Comparison of ENCODE assay signal across 25 cellular contexts in the genomic region with DNA sequence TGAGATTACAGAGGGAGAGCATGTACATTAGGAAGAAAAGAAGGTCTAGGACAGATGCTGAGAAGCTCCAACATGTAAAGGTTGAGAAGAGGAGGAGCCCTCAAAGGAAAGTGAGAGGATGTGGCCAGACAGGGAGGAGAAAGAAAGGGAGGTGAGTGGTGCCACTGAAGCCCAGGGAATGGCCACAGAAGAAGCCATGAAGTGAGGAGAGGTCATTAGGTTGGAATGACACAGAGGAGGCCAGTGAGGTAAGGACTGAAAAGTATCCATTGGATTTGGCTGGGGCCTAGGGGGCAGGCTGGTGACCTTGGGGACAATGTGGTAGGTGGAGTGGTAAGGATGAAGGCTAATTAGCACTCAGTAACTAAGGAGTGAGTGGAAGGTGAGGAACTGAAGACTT. TPM values are rescaled to one million over a fixed set of nuclear protein-coding genes. Genes with fewer than 3 reads are reported as not detected.
DNase-seq lines count a peak whose midpoint lies in the region; ATAC-seq, FAIRE-seq and TF ChIP-seq lines count a peak whose summit lies in the region.
"Had no signal": no experiment of that assay in that cellular context is flagged by ENCODE, and none has a peak within 500 bp of the region (broad histone marks: within the 10 kb centered on the region; RNA-seq: fewer than 3 reads in every experiment).

No MANE protein-coding gene starts in this region.

- peak; percentile 67 for DNase-seq in NCI-H82 (lab: John Stamatoyannopoulos, UW)
- DNase-seq in H1 (ENCODE audit: low read depth in 1 of 2, low spot score in 2 of 2): peak in 1 of 2 experiments; percentile 7
- no peak for DNase-seq in mesenchymal stem cell
- no peak for DNase-seq in WERI-Rb-1
- DNase-seq: AML-193; BE2C; C1 segment of cervical spinal cord; CD4-positive, alpha-beta memory T cell; CD4-positive, CD25-positive, alpha-beta regulatory T cell; CD8-positive, alpha-beta memory T cell; COR-L47; DMS 273 treated with DMSO at 0.1 percent for 48 hours; DMS153; DMS53; DMS79; DND-41; EL; GDM1 had no signal

- no peak for TF ChIP-seq RAD21 in H1 (IDR thresholded peaks at IDR 0.05 in 1 of 2, conservative IDR thresholded peaks at IDR 0.05 in 1 of 2; ENCODE audit: low read depth in 2 of 2, low read length in 2 of 2)

- no peak overlapping the region for H2BK120ac ChIP-seq in H1 (replicated peaks; ENCODE audit: low read depth, low read length)
- no peak overlapping the region for H2BK120ac ChIP-seq in mesenchymal stem cell (ENCODE audit: low read depth, low read length)

- H3K79me2 ChIP-seq in H1 (ENCODE audit: control insufficient read depth in 1 of 2, insufficient read depth in 2 of 2, low read length in 2 of 2): no peaks in the 10 kb centered on the region

- H3K14ac ChIP-seq in H1 (ENCODE audit: insufficient read length) (no peak overlapping the region), mesenchymal stem cell (ENCODE audit: low read length in 2 of 2) (peak overlapping the region in 1 of 2 experiments; percentile 41)

- no peak overlapping the region for H4K91ac ChIP-seq in H1 (replicated peaks; ENCODE audit: insufficient read length, low read length)
- no peak overlapping the region for H4K91ac ChIP-seq in mesenchymal stem cell (ENCODE audit: low read length)

- H3K23ac ChIP-seq in H1 (ENCODE audit: insufficient read length) (no peak overlapping the region), mesenchymal stem cell (ENCODE audit: low read length in 2 of 2) (peak overlapping the region in 1 of 2 experiments; percentile 99)

- no peak for ATAC-seq in HG02798 (IDR thresholded peaks at IDR 0.05; ENCODE audit: poor library complexity, unreplicated experiment)
- ATAC-seq: A549, GM12878 had no signal

- H2BK20ac ChIP-seq in H1 (ENCODE audit: low read length): no peak overlapping the region

- peaks cover 0 to 1% of the 10 kb centered on the region in 2 experiments for H4K20me1 ChIP-seq in H1 (replicated peaks in 1 of 2; ENCODE audit: control insufficient read depth in 1 of 2, insufficient read depth in 2 of 2, low read length in 2 of 2)

- H3K18ac ChIP-seq in H1 (ENCODE audit: extremely low read depth, low read length): no peak overlapping the region
- H3K18ac ChIP-seq in mesenchymal stem cell (ENCODE audit: low read depth in 1 of 2, low read length in 2 of 2): peak overlapping the region in 1 of 2 experiments; percentile 21

- H2BK5ac ChIP-seq in H1 (ENCODE audit: low read depth, low read length) (no peak overlapping the region), mesenchymal stem cell (ENCODE audit: low read depth, low read length, poor library complexity, severe bottlenecking) (no peak overlapping the region)

- H3K36me3 ChIP-seq in H1 (ENCODE audit: control insufficient read depth in 2 of 4, insufficient read depth in 4 of 4, low read length in 3 of 4): no peaks in the 10 kb centered on the region
- no peaks in the 10 kb centered on the region for H3K36me3 ChIP-seq in mesenchymal stem cell (ENCODE audit: control insufficient read depth in 1 of 2, insufficient read depth in 2 of 2, low read depth in 1 of 2, low read length in 2 of 2)
- H3K36me3 ChIP-seq in WERI-Rb-1: peaks cover 4% of the 10 kb centered on the region
- H3K36me3 ChIP-seq: BE2C, BLaER1 had no signal

- H2AK5ac ChIP-seq in H1 (ENCODE audit: low read depth, low read length) (no peak overlapping the region), mesenchymal stem cell (ENCODE audit: low read length, severe bottlenecking) (no peak overlapping the region)

- H3K9me3 ChIP-seq in H1 (ENCODE audit: insufficient read depth in 2 of 2, low read depth in 1 of 2, low read length in 1 of 2): no peaks in the 10 kb centered on the region
- no peaks in the 10 kb centered on the region for H3K9me3 ChIP-seq in mesenchymal stem cell (ENCODE audit: control insufficient read depth, low read length)
- no peaks in the 10 kb centered on the region for H3K9me3 ChIP-seq in WERI-Rb-1 (ENCODE audit: severe bottlenecking)
- H3K9me3 ChIP-seq: A549, BE2C, BLaER1 had no signal

- POLR2A ChIA-PET in H1 (lab: Charles Lee; ENCODE audit: partially characterized antibody): interaction anchor here (1.2 to 1.4 kb wide), 2 partner anchors 8 to 40 kb away, joined by 3 read pairs; a partner anchor contains a TSS

- H3K4ac ChIP-seq in H1 (replicated peaks; ENCODE audit: insufficient read length, low read depth, low read length) (no peak overlapping the region), mesenchymal stem cell (ENCODE audit: low read depth in 1 of 2, low read length in 2 of 2) (peak overlapping the region in 1 of 2 experiments; percentile 67)

- H3K27me3 ChIP-seq in H1 (replicated peaks in 1 of 4; ENCODE audit: control insufficient read depth in 3 of 4, extremely low read depth in 1 of 4, insufficient read depth in 3 of 4, low read length in 3 of 4): peaks cover 1 to 34% (median 30%) of the 10 kb centered on the region in 4 experiments
- H3K27me3 ChIP-seq in mesenchymal stem cell (ENCODE audit: control insufficient read depth in 1 of 2, insufficient read depth in 1 of 2, low read length in 2 of 2): peaks cover 31 to 36% of the 10 kb centered on the region in 2 experiments
- H3K27me3 ChIP-seq in WERI-Rb-1 (ENCODE audit: insufficient read depth, low read depth, severe bottlenecking): no peaks in the 10 kb centered on the region

- CTCF ChIA-PET in H1 (lab: Charles Lee; ENCODE audit: partially characterized antibody): interaction anchor here (0.9 to 4.9 kb wide), 7 partner anchors 9 to 296 kb away, joined by 3 to 36 read pairs (median 4); no protein-coding TSS in a partner anchor

- H2BK12ac ChIP-seq in H1 (ENCODE audit: low read depth, low read length) (no peak overlapping the region), mesenchymal stem cell (ENCODE audit: low read length in 2 of 2) (no peak overlapping the region)

- peaks cover 0 to 7% (median 6%) of the 10 kb centered on the region in 4 experiments; a peak in 4 of 7 replicates for H3K4me1 ChIP-seq in H1 (replicated peaks in 1 of 4; ENCODE audit: control insufficient read depth in 3 of 4, insufficient read depth in 4 of 4, low read length in 3 of 4)
- peaks cover 7% of the 10 kb centered on the region for H3K4me1 ChIP-seq in mesenchymal stem cell (ENCODE audit: control insufficient read depth, insufficient read depth, low read depth, low read length)
- H3K4me1 ChIP-seq: A549, BE2C had no signal

- H3K9ac ChIP-seq in H1 (replicated peaks in 1 of 4; ENCODE audit: extremely low read depth in 1 of 4, low read depth in 3 of 4, low read length in 3 of 4): no peak overlapping the region
- no peak overlapping the region for H3K9ac ChIP-seq in mesenchymal stem cell (ENCODE audit: low read length)
- H3K9ac ChIP-seq: BLaER1 had no signal

- TF ChIP-seq EP300 in H1 (IDR thresholded peaks at IDR 0.05; ENCODE audit: borderline replicate concordance in 1 of 2, low read depth in 2 of 2, low read length in 2 of 2): no peak

- H2BK15ac ChIP-seq in H1 (ENCODE audit: low read length) (peak overlapping the region; percentile 1), mesenchymal stem cell (ENCODE audit: low read depth, poor library complexity, severe bottlenecking) (no peak overlapping the region)

- H2AFZ ChIP-seq in H1 (ENCODE audit: low read length): no peak overlapping the region
- no peak overlapping the region for H2AFZ ChIP-seq in mesenchymal stem cell (ENCODE audit: low read depth, low read length)

- H3K79me1 ChIP-seq in H1 (ENCODE audit: low read depth, low read length) (no peaks in the 10 kb centered on the region), mesenchymal stem cell (replicated peaks; ENCODE audit: low read length, poor library complexity, severe bottlenecking) (no peaks in the 10 kb centered on the region)

- no peak overlapping the region for H3K56ac ChIP-seq in H1 (replicated peaks; ENCODE audit: insufficient read length, low read depth, low read length)

- no peak overlapping the region for H4K8ac ChIP-seq in H1 (ENCODE audit: extremely low read depth, insufficient read depth, low read length)
- peak overlapping the region; percentile 25 for H4K8ac ChIP-seq in mesenchymal stem cell (ENCODE audit: low read length)

- no peak overlapping the region for H4K5ac ChIP-seq in H1 (ENCODE audit: insufficient read length, low read depth, low read length)

- TF ChIP-seq POLR2A in H1 (IDR thresholded peaks at IDR 0.05; ENCODE audit: control extremely low read depth in 1 of 2, low read depth in 2 of 2, low read length in 2 of 2): no peak

- FAIRE-seq in H1 (lab: Jason Lieb, UNC): no peak
- FAIRE-seq: A549, GM12878, GM12892, GM18507 had no signal

- no peak overlapping the region for H3K4me3 ChIP-seq in H1 (ENCODE audit: extremely low read depth in 1 of 4, insufficient read depth in 2 of 4, low read depth in 3 of 4, low read length in 4 of 4)
- no peak overlapping the region for H3K4me3 ChIP-seq in mesenchymal stem cell (ENCODE audit: insufficient read depth in 1 of 2, low read depth in 1 of 2, low read length in 2 of 2)
- H3K4me3 ChIP-seq in WERI-Rb-1 (ENCODE audit: low read depth, low read length): no peak overlapping the region
- H3K4me3 ChIP-seq: A549, BLaER1, GM12878 had no signal

- TF ChIP-seq CTCF in H1 (IDR thresholded peaks at IDR 0.05; ENCODE audit: control extremely low read depth in 1 of 3, insufficient read depth in 1 of 3, low read depth in 1 of 3, low read length in 3 of 3): no peak
- TF ChIP-seq CTCF in WERI-Rb-1 (IDR thresholded peaks at IDR 0.05; ENCODE audit: low read depth, low read length): no peak

- peaks cover 9% of the 10 kb centered on the region for H3K23me2 ChIP-seq in H1 (ENCODE audit: low read depth, low read length)

- no peak overlapping the region for H3K4me2 ChIP-seq in H1 (ENCODE audit: insufficient read depth in 1 of 2, low read depth in 2 of 2, low read length in 2 of 2)
- no peak overlapping the region for H3K4me2 ChIP-seq in mesenchymal stem cell (ENCODE audit: low read length, poor library complexity, severe bottlenecking)
- H3K4me2 ChIP-seq: A549, BLaER1 had no signal

- H3K27ac ChIP-seq in H1 (ENCODE audit: low read depth, low read length): no peak overlapping the region
- H3K27ac ChIP-seq in mesenchymal stem cell (ENCODE audit: low read length, poor library complexity, severe bottlenecking): no peak overlapping the region
- H3K27ac ChIP-seq in WERI-Rb-1: no peak overlapping the region
- H3K27ac ChIP-seq: 22Rv1, A549, BLaER1 had no signal

RNA-seq across cellular contexts. Expression of a gene that starts 3.0 kb away (rescaled TPM):
- 10.5 and 11.3 TPM in 2 replicates for total RNA-seq in H1 (2021; fragmentation: NEBNext Ultra II Directional; extraction: Animal tissue kit (Norgen Biotek cat#: 25700))
- 8.2 and 8.9 TPM in 2 replicates for polyA plus RNA-seq in H1 (2011; rRNA removed)
- polyA plus RNA-seq in H1 (2011; cell fraction: cytosol; rRNA removed): 3.2 TPM
- polyA plus RNA-seq in H1 (2011; cell fraction: nucleus; rRNA removed): 15.6 TPM
- 3.9 to 8.0 TPM (median 7.0 TPM) in 4 replicates for polyA plus RNA-seq in H1 (2012, experiment 1 of 2)
- 5.8 TPM for polyA plus RNA-seq in H1 (2012, experiment 2 of 2)
- 7.3 TPM for polyA plus RNA-seq in H1 (2013, experiment 1 of 2)
- 5.6 TPM for polyA plus RNA-seq in H1 (2013, experiment 2 of 2)
- polyA minus RNA-seq in H1 (2011; rRNA and poly(A)+ RNA removed): 16.6 and 19.1 TPM in 2 replicates
- polyA minus RNA-seq in H1 (2011; cell fraction: cytosol; rRNA and poly(A)+ RNA removed): 9.2 TPM
- polyA minus RNA-seq in H1 (2011; cell fraction: nucleus; rRNA and poly(A)+ RNA removed): 13.0 TPM
- 13.2 TPM for polyA plus RNA-seq in mesenchymal stem cell (2013, experiment 1 of 2)
- 12.1 TPM for polyA plus RNA-seq in mesenchymal stem cell (2013, experiment 2 of 2)

RNA-seq across cellular contexts. Expression of a gene that starts 24.5 kb away (rescaled TPM):
- 70.5 and 71.7 TPM in 2 replicates for total RNA-seq in H1 (2021; fragmentation: NEBNext Ultra II Directional; extraction: Animal tissue kit (Norgen Biotek cat#: 25700))
- polyA plus RNA-seq in H1 (2011; rRNA removed): 44.5 and 55.7 TPM in 2 replicates
- 59.3 TPM for polyA plus RNA-seq in H1 (2011; cell fraction: cytosol; rRNA removed)
- polyA plus RNA-seq in H1 (2011; cell fraction: nucleus; rRNA removed): 57.0 TPM
- polyA plus RNA-seq in H1 (2012, experiment 1 of 2): 57.2 to 113 TPM (median 73.5 TPM) in 4 replicates
- 50.5 TPM for polyA plus RNA-seq in H1 (2012, experiment 2 of 2)
- 67.5 TPM for polyA plus RNA-seq in H1 (2013, experiment 1 of 2)
- polyA plus RNA-seq in H1 (2013, experiment 2 of 2): 66.5 TPM
- polyA minus RNA-seq in H1 (2011; rRNA and poly(A)+ RNA removed): 40.6 and 42.7 TPM in 2 replicates
- 56.7 TPM for polyA minus RNA-seq in H1 (2011; cell fraction: cytosol; rRNA and poly(A)+ RNA removed)
- 53.3 TPM for polyA minus RNA-seq in H1 (2011; cell fraction: nucleus; rRNA and poly(A)+ RNA removed)
- 92.8 TPM for polyA plus RNA-seq in mesenchymal stem cell (2013, experiment 1 of 2)
- 88.9 TPM for polyA plus RNA-seq in mesenchymal stem cell (2013, experiment 2 of 2)

RNA-seq across cellular contexts. Expression of a gene that starts 39.4 kb away (rescaled TPM):
- 34.9 and 36.1 TPM in 2 replicates for total RNA-seq in H1 (2021; fragmentation: NEBNext Ultra II Directional; extraction: Animal tissue kit (Norgen Biotek cat#: 25700))
- 58.4 and 77.5 TPM in 2 replicates for polyA plus RNA-seq in H1 (2011; rRNA removed)
- 38.3 TPM for polyA plus RNA-seq in H1 (2011; cell fraction: cytosol; rRNA removed)
- polyA plus RNA-seq in H1 (2011; cell fraction: nucleus; rRNA removed): 70.7 TPM
- 36.5 to 45.0 TPM (median 42.0 TPM) in 4 replicates for polyA plus RNA-seq in H1 (2012, experiment 1 of 2)
- polyA plus RNA-seq in H1 (2012, experiment 2 of 2): 33.6 TPM
- polyA plus RNA-seq in H1 (2013, experiment 1 of 2): 95.4 TPM
- 91.6 TPM for polyA plus RNA-seq in H1 (2013, experiment 2 of 2)
- polyA minus RNA-seq in H1 (2011; rRNA and poly(A)+ RNA removed): 51.8 and 55.5 TPM in 2 replicates
- polyA minus RNA-seq in H1 (2011; cell fraction: cytosol; rRNA and poly(A)+ RNA removed): 59.5 TPM
- polyA minus RNA-seq in H1 (2011; cell fraction: nucleus; rRNA and poly(A)+ RNA removed): 39.6 TPM
- polyA plus RNA-seq in mesenchymal stem cell (2013, experiment 1 of 2): 425 TPM
- polyA plus RNA-seq in mesenchymal stem cell (2013, experiment 2 of 2): 399 TPM

RNA-seq across cellular contexts. Expression of a gene that starts 46.6 kb away (rescaled TPM):
- 128 and 153 TPM in 2 replicates for total RNA-seq in H1 (2021; fragmentation: NEBNext Ultra II Directional; extraction: Animal tissue kit (Norgen Biotek cat#: 25700))
- 213 and 242 TPM in 2 replicates for polyA plus RNA-seq in H1 (2011; rRNA removed)
- polyA plus RNA-seq in H1 (2011; cell fraction: cytosol; rRNA removed): 166 TPM
- 334 TPM for polyA plus RNA-seq in H1 (2011; cell fraction: nucleus; rRNA removed)
- 232 to 283 TPM (median 269 TPM) in 4 replicates for polyA plus RNA-seq in H1 (2012, experiment 1 of 2)
- 61.1 TPM for polyA plus RNA-seq in H1 (2012, experiment 2 of 2)
- polyA plus RNA-seq in H1 (2013, experiment 1 of 2): 237 TPM
- 233 TPM for polyA plus RNA-seq in H1 (2013, experiment 2 of 2)
- 83.0 and 89.5 TPM in 2 replicates for polyA minus RNA-seq in H1 (2011; rRNA and poly(A)+ RNA removed)
- polyA minus RNA-seq in H1 (2011; cell fraction: cytosol; rRNA and poly(A)+ RNA removed): 58.3 TPM
- polyA minus RNA-seq in H1 (2011; cell fraction: nucleus; rRNA and poly(A)+ RNA removed): 50.7 TPM
- 187 TPM for polyA plus RNA-seq in mesenchymal stem cell (2013, experiment 1 of 2)
- polyA plus RNA-seq in mesenchymal stem cell (2013, experiment 2 of 2): 195 TPM

RNA-seq across cellular contexts. Expression of a gene that starts 55.1 kb away (rescaled TPM):
- 91.4 and 103 TPM in 2 replicates for total RNA-seq in H1 (2021; fragmentation: NEBNext Ultra II Directional; extraction: Animal tissue kit (Norgen Biotek cat#: 25700))
- polyA plus RNA-seq in H1 (2011; rRNA removed): 117 and 132 TPM in 2 replicates
- 123 TPM for polyA plus RNA-seq in H1 (2011; cell fraction: cytosol; rRNA removed)
- polyA plus RNA-seq in H1 (2011; cell fraction: nucleus; rRNA removed): 135 TPM
- polyA plus RNA-seq in H1 (2012, experiment 1 of 2): 95.0 to 112 TPM (median 104 TPM) in 4 replicates
- polyA plus RNA-seq in H1 (2012, experiment 2 of 2): 121 TPM
- 98.3 TPM for polyA plus RNA-seq in H1 (2013, experiment 1 of 2)
- polyA plus RNA-seq in H1 (2013, experiment 2 of 2): 97.4 TPM
- 132 and 144 TPM in 2 replicates for polyA minus RNA-seq in H1 (2011; rRNA and poly(A)+ RNA removed)
- 74.0 TPM for polyA minus RNA-seq in H1 (2011; cell fraction: cytosol; rRNA and poly(A)+ RNA removed)
- polyA minus RNA-seq in H1 (2011; cell fraction: nucleus; rRNA and poly(A)+ RNA removed): 78.7 TPM
- 309 TPM for polyA plus RNA-seq in mesenchymal stem cell (2013, experiment 1 of 2)
- 311 TPM for polyA plus RNA-seq in mesenchymal stem cell (2013, experiment 2 of 2)
